ENCODE assay signal across 17 cellular contexts in genomic region chr9:107226431-107226830, GRCh38. TPM values are rescaled to one million over a fixed set of nuclear protein-coding genes. Genes with fewer than 3 reads are reported as not detected.
DNase-seq lines count a peak whose midpoint lies in the region; ATAC-seq and TF ChIP-seq lines count a peak whose summit lies in the region.
"Had no signal": no experiment of that assay in that cellular context is flagged by ENCODE, and none has a peak within 500 bp of the region (broad histone marks: within the 10 kb centered on the region; RNA-seq: fewer than 3 reads in every experiment).

No MANE protein-coding gene starts in this region.

- no peaks in the 10 kb centered on the region for H3K36me3 Mint-ChIP-seq in GM23338 (ENCODE audit: low read depth)
- H3K36me3 Mint-ChIP-seq: CD8-positive, alpha-beta memory T cell had no signal

- no peak overlapping the region for H2BK15ac ChIP-seq in mesendoderm (replicated peaks; ENCODE audit: low read depth)

- TF ChIP-seq CTCF in GM23338 (conservative IDR thresholded peaks at IDR 0.05; ENCODE audit: low read depth in 2 of 2) (no peak), stomach (IDR thresholded peaks at IDR 0.05) (no peak)

- H3K9me2 ChIP-seq in GM23338 (ENCODE audit: insufficient read depth): peaks cover 15% of the 10 kb centered on the region
- H3K9me2 ChIP-seq in Karpas-422 (replicated peaks; ENCODE audit: insufficient read depth, low read length): no peaks in the 10 kb centered on the region

- no peaks in the 10 kb centered on the region for H3F3A ChIP-seq in GM23338 (replicated peaks; ENCODE audit: low read depth)

- ATAC-seq in GM23338: no peak
- no peak for ATAC-seq in GM19324 (IDR thresholded peaks at IDR 0.05; ENCODE audit: low FRiP score, unreplicated experiment)
- no peak for ATAC-seq in HG03095 (IDR thresholded peaks at IDR 0.05; ENCODE audit: unreplicated experiment)

- no peak overlapping the region for H2BK120ac ChIP-seq in mesendoderm (ENCODE audit: low read depth, low read length)

- no peak for TF ChIP-seq POLR2A in stomach (IDR thresholded peaks at IDR 0.05)

- DNase-seq in GM23338 (ENCODE audit: low spot score): no peak
- peak; percentile 38 for DNase-seq in Karpas-422
- DNase-seq in amniotic epithelial cell (ENCODE audit: low read depth): peak; percentile 60
- peak; percentile 57 for DNase-seq in mesendoderm
- DNase-seq in stomach: no peak
- DNase-seq: CD8-positive, alpha-beta memory T cell; KG1; MM.1S; NCI-H1436 treated with DMSO at 0.1 percent for 48 hours; NCI-H2081; NCI-H526; PC-9; T-helper 1 cell had no signal

- no peak overlapping the region for H4K5ac ChIP-seq in mesendoderm (ENCODE audit: low read length)

- no peak overlapping the region for H3K4me3 ChIP-seq in GM23338
- no peak overlapping the region for H3K4me3 ChIP-seq in Karpas-422 (ENCODE audit: low read length)
- no peak overlapping the region for H3K4me3 ChIP-seq in mesendoderm (ENCODE audit: low read length)
- H3K4me3 ChIP-seq in stomach: no peak overlapping the region
- H3K4me3 ChIP-seq: BLaER1, PC-9, SK-N-MC had no signal

- H3K4me1 ChIP-seq in GM23338 (ENCODE audit: insufficient read depth) (peaks cover 23% of the 10 kb centered on the region), Karpas-422 (ENCODE audit: low read length) (no peaks in the 10 kb centered on the region), mesendoderm (ENCODE audit: control insufficient read depth, low read depth, low read length) (peaks cover 6% of the 10 kb centered on the region), stomach (peaks cover 0 to 13% (median 0%) of the 10 kb centered on the region in 4 donors)
- H3K4me1 ChIP-seq: BLaER1 had no signal

- TF ChIP-seq EP300 in stomach (IDR thresholded peaks at IDR 0.05): no peak

- intact Hi-C loops in stomach (cut with DNase I; ENCODE audit: low total_unique reads): no loop called here

- no peak overlapping the region for H3K4me3 Mint-ChIP-seq in GM23338
- H3K4me3 Mint-ChIP-seq: CD8-positive, alpha-beta memory T cell had no signal

- H3K36me3 ChIP-seq in GM23338 (ENCODE audit: insufficient read depth) (no peaks in the 10 kb centered on the region), Karpas-422 (ENCODE audit: insufficient read depth, low read length) (no peaks in the 10 kb centered on the region), mesendoderm (ENCODE audit: control insufficient read depth, insufficient read depth, low read length) (no peaks in the 10 kb centered on the region), stomach (no peaks in the 10 kb centered on the region)
- H3K36me3 ChIP-seq: BLaER1 had no signal

- peak overlapping the region; percentile 28 for H4K8ac ChIP-seq in mesendoderm (ENCODE audit: low read depth, low read length)

- H2BK5ac ChIP-seq in mesendoderm (ENCODE audit: low read length): no peak overlapping the region

- H3K23ac ChIP-seq in mesendoderm (ENCODE audit: low read length): no peak overlapping the region

- H3K4me1 Mint-ChIP-seq in GM23338: peaks cover 30% of the 10 kb centered on the region
- H3K4me1 Mint-ChIP-seq: CD8-positive, alpha-beta memory T cell had no signal

- H2AFZ ChIP-seq in GM23338: 0 out of 2 replicates have a peak overlapping the region, but pooled peaks have one; percentile 25
- H2AFZ ChIP-seq in Karpas-422 (ENCODE audit: low read length): no peak overlapping the region
- H2AFZ ChIP-seq: PC-9 had no signal

- H3K18ac ChIP-seq in mesendoderm (ENCODE audit: low read length): no peak overlapping the region

- H3K27ac ChIP-seq in GM23338 (ENCODE audit: low read depth): no peak overlapping the region
- H3K27ac ChIP-seq in Karpas-422 (ENCODE audit: low read length): no peak overlapping the region
- H3K27ac ChIP-seq in mesendoderm (ENCODE audit: low read depth, low read length): no peak overlapping the region
- no peak overlapping the region for H3K27ac ChIP-seq in stomach
- H3K27ac ChIP-seq: BLaER1, PC-9, SK-N-MC had no signal

- no CpG with 5 or more reads among the region's 2 CpGs for WGBS in mesendoderm (ENCODE audit: extremely low coverage, insufficient coverage, low lambda C conversion rate)
- WGBS in stomach, 5 donors: 78 to 90% (median 82%) methylated on average over 2 of the region's 2 CpGs

- no peaks in the 10 kb centered on the region for H3K9me3 ChIP-seq in Karpas-422 (ENCODE audit: low read length)
- H3K9me3 ChIP-seq in stomach: no peaks in the 10 kb centered on the region
- H3K9me3 ChIP-seq: BLaER1 had no signal

- H3K9ac ChIP-seq in Karpas-422 (ENCODE audit: low read length) (no peak overlapping the region), mesendoderm (ENCODE audit: low read length) (no peak overlapping the region)
- H3K9ac ChIP-seq: BLaER1 had no signal

- H3K79me1 ChIP-seq in mesendoderm (ENCODE audit: low read length): no peaks in the 10 kb centered on the region

- H3K79me2 ChIP-seq in GM23338 (replicated peaks; ENCODE audit: insufficient read depth): no peaks in the 10 kb centered on the region
- no peaks in the 10 kb centered on the region for H3K79me2 ChIP-seq in Karpas-422 (ENCODE audit: low read length)
- no peaks in the 10 kb centered on the region for H3K79me2 ChIP-seq in mesendoderm (ENCODE audit: control insufficient read depth, insufficient read depth, low read length)

- no peak overlapping the region for H3K4ac ChIP-seq in mesendoderm (ENCODE audit: low read depth, low read length)

- no peak overlapping the region for H3K27ac Mint-ChIP-seq in GM23338
- H3K27ac Mint-ChIP-seq: CD8-positive, alpha-beta memory T cell had no signal

- H3K56ac ChIP-seq in mesendoderm (ENCODE audit: low read length): no peak overlapping the region

- H3K27me3 Mint-ChIP-seq in GM23338 (ENCODE audit: insufficient read depth, low read depth, poor library complexity): no peaks in the 10 kb centered on the region

- no peak overlapping the region for H2AK5ac ChIP-seq in mesendoderm (ENCODE audit: low read length)

- H3K4me2 ChIP-seq in GM23338: no peak overlapping the region
- H3K4me2 ChIP-seq in Karpas-422 (ENCODE audit: low read depth, low read length, poor library complexity, severe bottlenecking): no peak overlapping the region
- H3K4me2 ChIP-seq in mesendoderm (ENCODE audit: low read length): no peak overlapping the region
- H3K4me2 ChIP-seq: BLaER1, PC-9 had no signal

- H4K20me1 ChIP-seq in GM23338 (replicated peaks; ENCODE audit: insufficient read depth) (no peaks in the 10 kb centered on the region), Karpas-422 (ENCODE audit: insufficient read depth, low read depth, low read length) (no peaks in the 10 kb centered on the region)
- H4K20me1 ChIP-seq: BLaER1 had no signal

- H3K27me3 ChIP-seq in GM23338 (ENCODE audit: insufficient read depth) (no peaks in the 10 kb centered on the region), Karpas-422 (ENCODE audit: low read length) (no peaks in the 10 kb centered on the region), mesendoderm (ENCODE audit: insufficient read depth, low read length, poor library complexity) (no peaks in the 10 kb centered on the region), stomach (no peaks in the 10 kb centered on the region)
- H3K27me3 ChIP-seq: BLaER1 had no signal

- no peaks in the 10 kb centered on the region for H3K9me3 Mint-ChIP-seq in GM23338

TF ChIP-seq in GM23338, 12 proteins besides CTCF, POLR2A, EP300 and RAD21:
- no peak for TF ChIP-seq POLR2AphosphoS5 (IDR thresholded peaks at IDR 0.05; ENCODE audit: low read depth)
- no peak for TF ChIP-seq JUNB (IDR thresholded peaks at IDR 0.05; ENCODE audit: unreplicated experiment)
- no peak for TF ChIP-seq ZNF331 (CRISPR knock-in tag; IDR thresholded peaks at IDR 0.05; ENCODE audit: low read depth)
- no peak for TF ChIP-seq STAT1 (IDR thresholded peaks at IDR 0.05; ENCODE audit: unreplicated experiment)

RNA-seq across cellular contexts. Expression of gene RAD23B, which starts 56.6 kb away (rescaled TPM):
- total RNA-seq in GM23338 (2014; rRNA removed; shearing (Covaris generic)): 117 and 137 TPM in 2 replicates
- polyA plus RNA-seq in GM23338 (2016; fragmentation: Nextera tagmentation; extraction: Ambion mirVana) (31.1 and 33.1 TPM in 2 replicates), stomach (10 to 100 TPM; 35.1 to 50.7 (median 39.7) TPM)
- total RNA-seq in Karpas-422 (2014; rRNA removed; shearing (Covaris generic); ENCODE audit: low replicate concordance): 50.2 and 60.2 TPM in 2 replicates
- 172 TPM for polyA plus RNA-seq in mesendoderm (2013, experiment 1 of 2)
- 180 TPM for polyA plus RNA-seq in mesendoderm (2013, experiment 2 of 2)
- total RNA-seq in stomach: 10 to 100 TPM; 19.3 to 86.8 (median 61.4) TPM

Comparison
In these comparisons a context has a peak if more than half of its experiments do, and no peak if none do; other contexts are left out.
1. DNase-seq: peak in Karpas-422 (single experiment), amniotic epithelial cell (single experiment) and mesendoderm (single experiment); none in GM23338 (single experiment) and stomach (single experiment).